Comparison of ENCODE assay signal across 1 cellular context in genomic region chr1:15617173-15617873, GRCh38.
TF ChIP-seq lines count a peak whose summit lies in the region.

DDI2 (plus strand) TSS chr1:15617458; CDS start chr1:15617671, 213 bp downstream.

TF ChIP-seq in HepG2, 621 proteins besides CTCF, POLR2A, EP300 and RAD21 (continued from another document):
- TF ChIP-seq ZHX1 (CRISPR knock-in tag; IDR thresholded peaks at IDR 0.05; ENCODE audit: low read depth) (peak; percentile 16; the same call in 1 of the 2 replicates), ZFY (CRISPR knock-in tag; IDR thresholded peaks at IDR 0.05) (peak; percentile 94), XRCC5 (optimal IDR thresholded peaks at IDR 0.05; ENCODE audit: low read length) (peak; percentile 63), ZNF710 (CRISPR knock-in tag; IDR thresholded peaks at IDR 0.05; ENCODE audit: borderline replicate concordance) (0 out of 2 replicates have a peak, but pooled peaks have one; percentile 20), SNAI1 (CRISPR knock-in tag; IDR thresholded peaks at IDR 0.05; ENCODE audit: borderline replicate concordance) (peak; percentile 8; the same call in 1 of the 2 replicates), SIX4 (CRISPR knock-in tag; IDR thresholded peaks at IDR 0.05) (no peak; the same call in 1 of the 2 replicates), ZNF34 (CRISPR knock-in tag; IDR thresholded peaks at IDR 0.05; ENCODE audit: borderline replicate concordance) (no peak; the same call in 1 of the 2 replicates), PPARG (CRISPR knock-in tag; conservative IDR thresholded peaks at IDR 0.05) (no peak)
- TF ChIP-seq, protein P1, sequence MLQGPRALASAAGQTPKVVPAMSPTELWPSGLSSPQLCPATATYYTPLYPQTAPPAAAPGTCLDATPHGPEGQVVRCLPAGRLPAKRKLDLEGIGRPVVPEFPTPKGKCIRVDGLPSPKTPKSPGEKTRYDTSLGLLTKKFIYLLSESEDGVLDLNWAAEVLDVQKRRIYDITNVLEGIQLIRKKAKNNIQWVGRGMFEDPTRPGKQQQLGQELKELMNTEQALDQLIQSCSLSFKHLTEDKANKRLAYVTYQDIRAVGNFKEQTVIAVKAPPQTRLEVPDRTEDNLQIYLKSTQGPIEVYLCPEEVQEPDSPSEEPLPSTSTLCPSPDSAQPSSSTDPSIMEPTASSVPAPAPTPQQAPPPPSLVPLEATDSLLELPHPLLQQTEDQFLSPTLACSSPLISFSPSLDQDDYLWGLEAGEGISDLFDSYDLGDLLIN (CRISPR knock-in tag; IDR thresholded peaks at IDR 0.05; ENCODE audit: borderline replicate concordance): 0 out of 2 replicates have a peak, but pooled peaks have one; percentile 53
- TF ChIP-seq, protein P2, sequence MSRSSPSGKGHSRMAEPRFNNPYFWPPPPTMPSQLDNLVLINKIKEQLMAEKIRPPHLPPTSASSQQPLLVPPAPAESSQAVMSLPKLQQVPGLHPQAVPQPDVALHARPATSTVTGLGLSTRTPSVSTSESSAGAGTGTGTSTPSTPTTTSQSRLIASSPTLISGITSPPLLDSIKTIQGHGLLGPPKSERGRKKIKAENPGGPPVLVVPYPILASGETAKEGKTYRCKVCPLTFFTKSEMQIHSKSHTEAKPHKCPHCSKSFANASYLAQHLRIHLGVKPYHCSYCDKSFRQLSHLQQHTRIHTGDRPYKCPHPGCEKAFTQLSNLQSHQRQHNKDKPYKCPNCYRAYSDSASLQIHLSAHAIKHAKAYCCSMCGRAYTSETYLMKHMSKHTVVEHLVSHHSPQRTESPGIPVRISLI (CRISPR knock-in tag; IDR thresholded peaks at IDR 0.05; ENCODE audit: borderline replicate concordance): no peak
